Comparison of ENCODE assay signal across 8 cellular contexts in the genomic region with DNA sequence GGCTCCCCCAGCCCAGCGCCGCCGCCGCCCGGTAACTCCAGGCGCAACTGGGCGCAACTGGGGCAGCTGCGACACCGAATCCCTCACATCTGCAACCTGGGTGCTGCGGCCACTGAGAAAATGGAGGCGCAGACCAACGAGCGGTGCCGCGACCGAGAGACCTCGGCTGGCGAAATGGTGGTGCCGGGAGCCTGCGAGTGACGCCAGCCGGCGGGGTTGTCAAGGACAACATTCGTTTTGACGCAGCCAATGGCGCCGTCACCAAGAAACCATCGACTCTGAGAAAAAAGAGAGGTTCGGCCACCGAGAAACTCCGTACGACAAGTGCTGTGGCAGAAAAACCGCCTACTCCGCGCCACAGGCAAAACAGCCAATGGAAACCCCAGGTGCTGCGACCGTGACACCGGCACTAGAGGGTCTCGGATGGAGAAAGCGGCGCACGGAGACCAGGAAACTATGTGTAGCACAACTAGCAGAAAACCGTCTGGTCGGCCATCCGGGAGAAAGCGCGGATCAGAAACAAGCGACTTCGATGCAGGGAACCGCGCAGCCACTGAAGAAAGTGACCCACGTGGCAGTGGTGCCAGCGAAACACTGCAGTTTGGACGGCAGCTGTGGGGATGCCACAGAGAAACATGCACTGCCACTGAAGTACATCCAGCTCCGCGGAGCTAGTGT.
DNase-seq lines count a peak whose midpoint lies in the region; ATAC-seq and TF ChIP-seq lines count a peak whose summit lies in the region.

No MANE protein-coding gene starts in this region.

- H3K9me3 ChIP-seq in neuronal stem cell (replicated peaks in 1 of 2; ENCODE audit: control insufficient read depth in 2 of 2, insufficient read depth in 1 of 2, low read depth in 1 of 2, low read length in 2 of 2) (peaks cover 0 to 2% of the 10 kb centered on the region in 2 donors), thoracic aorta (peaks cover 18% of the 10 kb centered on the region)

- no peak overlapping the region for H3K27ac ChIP-seq in neuronal stem cell (replicated peaks; ENCODE audit: low read length)
- H3K27ac ChIP-seq in thoracic aorta = peak overlapping the region; percentile 87 to 94

- H3K36me3 ChIP-seq in neuronal stem cell (replicated peaks in 1 of 2; ENCODE audit: control insufficient read depth in 2 of 2, insufficient read depth in 2 of 2, low read length in 2 of 2) (no peaks in the 10 kb centered on the region), thoracic aorta (no peaks in the 10 kb centered on the region)

- H2BK5ac ChIP-seq in neuronal stem cell (ENCODE audit: low read length) = no peak overlapping the region

- TF ChIP-seq CTCF in thoracic aorta (IDR thresholded peaks at IDR 0.05) = no peak

- H3K14ac ChIP-seq in neuronal stem cell (ENCODE audit: low read length) = peak overlapping the region; percentile 6

- no peak overlapping the region for H4K91ac ChIP-seq in neuronal stem cell (ENCODE audit: low read depth, low read length, poor library complexity)

- no CpG with 5 or more reads among the region's 56 CpGs for WGBS in neuronal stem cell (ENCODE audit: extremely low coverage in 2 of 2, insufficient read length in 2 of 2, insufficient replicate concordance in 1 of 2), 2 donors

- H2BK12ac ChIP-seq in neuronal stem cell (ENCODE audit: low read length) = no peak overlapping the region

- H3K27me3 ChIP-seq in neuronal stem cell (ENCODE audit: control insufficient read depth in 3 of 3, insufficient read depth in 3 of 3, low read depth in 1 of 3, low read length in 3 of 3) (no peaks in the 10 kb centered on the region), thoracic aorta (replicated peaks; ENCODE audit: insufficient read depth) (peaks cover 6% of the 10 kb centered on the region)

- no peak overlapping the region for H3K4ac ChIP-seq in neuronal stem cell (ENCODE audit: low read length)

- H2AFZ ChIP-seq in neuronal stem cell (ENCODE audit: low read length) = no peak overlapping the region

- H2BK120ac ChIP-seq in neuronal stem cell (ENCODE audit: low read depth, low read length) = peak overlapping the region; percentile 72

- H3K4me1 ChIP-seq in neuronal stem cell (ENCODE audit: control insufficient read depth in 2 of 2, insufficient read depth in 1 of 2, low read depth in 1 of 2, low read length in 2 of 2) (no peaks in the 10 kb centered on the region), thoracic aorta (ENCODE audit: control insufficient read depth in 1 of 2, low read depth in 2 of 2) (peaks cover 5 to 30% of the 10 kb centered on the region in 2 donors)

- no peak overlapping the region for H4K8ac ChIP-seq in neuronal stem cell (ENCODE audit: low read depth, low read length)

- no peak overlapping the region for H3K4me2 ChIP-seq in neuronal stem cell (ENCODE audit: insufficient read depth, low read length, poor library complexity, severe bottlenecking)

- H3K9ac ChIP-seq in neuronal stem cell (ENCODE audit: low read depth, low read length, poor library complexity) = no peak overlapping the region

- ATAC-seq in GM21737 (IDR thresholded peaks at IDR 0.05; ENCODE audit: unreplicated experiment) = peak; percentile 21
- peak; percentile 20 for ATAC-seq in thoracic aorta (ENCODE audit: insufficient number of reproducible peaks, low FRiP score, low read depth)

- DNase-seq in DMS79 treated with DMSO at 0.1 percent for 48 hours (lab: John Stamatoyannopoulos, UW) (peak; percentile 86), NCI-H1417 treated with DMSO at 0.1 percent for 48 hours (lab: John Stamatoyannopoulos, UW) (peak; percentile 44), dermis microvascular lymphatic vessel endothelial cell (ENCODE audit: low read depth in 2 of 2) (peak; percentile 40 to 68), neuronal stem cell (ENCODE audit: low spot score) (no peak), thoracic aorta (ENCODE audit: low spot score) (no peak), ecto neural progenitor cell (ENCODE audit: low spot score) (no peak)
- peak; percentile 79 for DNase-seq in activated CD4-positive, alpha-beta T cell treated with anti-CD3 and anti-CD28 coated beads, Interleukin-2, amount 50 U/mL, for 1 hour

- no peak overlapping the region for H2AK5ac ChIP-seq in neuronal stem cell (ENCODE audit: low read depth, low read length)

- H3K4me3 ChIP-seq in neuronal stem cell (ENCODE audit: low read length in 2 of 2) = no peak overlapping the region
- H3K4me3 ChIP-seq in thoracic aorta = peak overlapping the region; percentile 82

- no peaks in the 10 kb centered on the region for H3K79me1 ChIP-seq in neuronal stem cell (ENCODE audit: low read depth, low read length)

- H3K23ac ChIP-seq in neuronal stem cell (ENCODE audit: low read depth, low read length, poor library complexity) = peak overlapping the region; percentile 20

- peak overlapping the region; percentile 64 for H3K18ac ChIP-seq in neuronal stem cell (ENCODE audit: low read length)

- no peak overlapping the region for H2BK15ac ChIP-seq in neuronal stem cell (ENCODE audit: low read length)

Comparison
In these comparisons a context has a peak if more than half of its experiments do, and no peak if none do; other contexts are left out.
1. DNase-seq: peak in DMS79 treated with DMSO at 0.1 percent for 48 hours (single experiment), NCI-H1417 treated with DMSO at 0.1 percent for 48 hours (single experiment), activated CD4-positive, alpha-beta T cell treated with anti-CD3 and anti-CD28 coated beads, Interleukin-2, amount 50 U/mL, for 1 hour (single experiment) and dermis microvascular lymphatic vessel endothelial cell (2 of 2); none in neuronal stem cell (single experiment), thoracic aorta (single experiment) and ecto neural progenitor cell (single experiment).